In the genomic region with DNA sequence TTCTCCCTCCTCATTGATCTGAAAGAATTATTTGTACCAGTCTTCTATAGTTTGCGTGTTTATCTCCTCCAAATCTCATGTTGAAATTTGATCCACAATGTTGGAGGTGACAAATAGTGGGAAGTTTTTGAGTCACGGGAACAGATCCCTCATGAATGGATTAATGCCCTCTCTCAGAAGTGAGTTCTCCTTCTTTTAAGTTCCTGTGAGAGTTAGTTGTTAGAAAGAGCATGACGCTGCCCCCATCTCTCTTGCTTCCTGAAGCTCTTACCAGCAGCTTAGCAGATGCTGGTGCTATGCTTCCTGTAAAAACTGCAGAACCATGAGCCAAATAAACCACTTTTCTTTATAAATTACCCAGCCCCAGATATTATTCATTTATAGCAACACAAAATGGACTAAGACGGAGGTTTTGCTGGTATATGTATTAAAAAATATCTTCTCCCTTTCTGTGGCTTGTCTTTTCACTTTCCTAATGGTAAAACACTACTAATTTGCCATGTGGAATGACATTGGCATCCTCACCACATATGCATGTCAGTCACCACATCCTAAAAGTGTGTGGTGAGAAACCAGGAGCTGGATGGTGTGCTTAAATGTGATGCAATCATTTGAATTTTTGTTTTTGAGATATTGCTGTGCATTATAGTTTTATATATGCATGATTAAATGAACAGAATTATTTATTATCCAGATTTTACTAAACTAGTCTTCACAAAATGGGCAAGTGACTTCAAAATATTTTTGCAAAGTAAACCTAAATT, we compare ENCODE assay signal across 21 cellular contexts.
"Had no signal": no experiment of that assay in that cellular context is flagged by ENCODE, and none has a peak within 500 bp of the region (broad histone marks: within the 10 kb centered on the region; RNA-seq: fewer than 3 reads in every experiment).

No MANE protein-coding gene starts in this region.

- H3K9me3 ChIP-seq: colonic mucosa, left lung, neutrophil, pancreas, spleen, thoracic aorta, upper lobe of right lung had no signal

- H3K36me3 Mint-ChIP-seq: naive B cell; stimulated activated naive B cell treated with anti-CD40 and anti-IgM and Interleukin-4, amounts not matched to agents 10 μg/mL and 1 μg/mL and 100 μg/mL, for 72 hours had no signal

- H3K27me3 Mint-ChIP-seq: central memory CD8-positive, alpha-beta T cell; naive B cell; stimulated activated naive B cell treated with anti-CD40 and anti-IgM and Interleukin-4, amounts not matched to agents 10 μg/mL and 1 μg/mL and 100 μg/mL, for 72 hours had no signal

- H3K9me3 Mint-ChIP-seq: naive B cell; stimulated activated naive B cell treated with anti-CD40 and anti-IgM and Interleukin-4, amounts not matched to agents 10 μg/mL and 1 μg/mL and 100 μg/mL, for 72 hours; T-helper 1 cell treated with Interleukin-12 subunit alpha and Interleukin-12 subunit beta and Interleukin-4 antibody, amounts not matched to agents 30 μg/mL and 1 μg/mL, for 36 hours had no signal

- H3K36me3 ChIP-seq: colonic mucosa, left lung, neutrophil, pancreas, spleen, thoracic aorta, upper lobe of right lung had no signal

- H3K4me1 ChIP-seq: colonic mucosa, pancreas, spleen, upper lobe of right lung had no signal

- H3K4me1 Mint-ChIP-seq: central memory CD8-positive, alpha-beta T cell; naive B cell had no signal

- H3K27me3 ChIP-seq: colonic mucosa, left lung, neutrophil, pancreas, spleen, upper lobe of right lung had no signal

- H3K27ac ChIP-seq: colonic mucosa, left lung, neutrophil, pancreas, spleen, thoracic aorta, upper lobe of right lung, VCaP had no signal

- H3K4me3 ChIP-seq: colonic mucosa, left lung, mucosa of descending colon, pancreas, spleen, thoracic aorta, upper lobe of right lung had no signal

- H3K27ac Mint-ChIP-seq: activated T-cell treated with anti-CD3 and anti-CD28 coated beads, Interleukin-2, amount 50 U/mL, for 72 hours; naive B cell; stimulated activated naive B cell treated with anti-CD40 and anti-IgM and Interleukin-4, amounts not matched to agents 10 μg/mL and 1 μg/mL and 100 μg/mL, for 72 hours; T-helper 1 cell treated with Interleukin-12 subunit alpha and Interleukin-12 subunit beta and Interleukin-4 antibody, amounts not matched to agents 30 μg/mL and 1 μg/mL, for 36 hours had no signal

- H3K4me3 Mint-ChIP-seq: activated T-cell treated with anti-CD3 and anti-CD28 coated beads, Interleukin-2, amount 50 U/mL, for 72 hours; central memory CD8-positive, alpha-beta T cell; naive B cell; stimulated activated naive B cell treated with anti-CD40 and anti-IgM and Interleukin-4, amounts not matched to agents 10 μg/mL and 1 μg/mL and 100 μg/mL, for 72 hours; T-helper 1 cell treated with Interleukin-12 subunit alpha and Interleukin-12 subunit beta and Interleukin-4 antibody, amounts not matched to agents 30 μg/mL and 1 μg/mL, for 36 hours had no signal

- DNase-seq: activated CD4-positive, alpha-beta T cell treated with anti-CD3 and anti-CD28 coated beads, Interleukin-2, amount 50 U/mL, for 4 hours; activated CD4-positive, CD25-positive, alpha-beta regulatory T cell treated with anti-CD3 and anti-CD28 coated beads, Interleukin-2, amount 50 U/mL, for 72 hours; activated effector memory CD4-positive, alpha-beta T cell treated with anti-CD3 and anti-CD28 coated beads, Interleukin-2, amount 50 U/mL, for 16 hours; activated naive CD4-positive, alpha-beta T cell treated with anti-CD3 and anti-CD28 coated beads, Interleukin-2, amount 50 U/mL, for 16 hours; activated T-cell treated with anti-CD3 and anti-CD28 coated beads, Interleukin-2, amount 50 U/mL, for 72 hours; aorta; colonic mucosa; foreskin melanocyte; head of caudate nucleus; left lung; mucosa of descending colon; naive B cell; pancreas; spleen; stimulated activated naive B cell treated with anti-CD40 and anti-IgM and Interleukin-4, amounts not matched to agents 10 μg/mL and 1 μg/mL and 100 μg/mL, for 72 hours; upper lobe of right lung had no signal
